8 cellular contexts compared by ENCODE assay signal in genomic region chr7:129225931-129226572, GRCh38. TPM values are rescaled to one million over a fixed set of nuclear protein-coding genes. Genes with fewer than 3 reads are reported as not detected.
DNase-seq lines count a peak whose midpoint lies in the region; ATAC-seq lines count a peak whose summit lies in the region.

No MANE protein-coding gene starts in this region.

- no peaks in the 10 kb centered on the region for H3K9me3 Mint-ChIP-seq in stimulated activated naive CD8-positive, alpha-beta T cell treated with anti-CD3 and anti-CD28 coated beads, Interleukin-15, Interleukin-2, amounts not matched to agents 100 ng/mL and 50 ng/mL, for 24 hours
- no peaks in the 10 kb centered on the region for H3K9me3 Mint-ChIP-seq in activated T-helper 17 cell treated with anti-CD3 and anti-CD28 coated beads, Interleukin-2, amount 50 U/mL, for 72 hours

- ATAC-seq in stimulated activated naive CD8-positive, alpha-beta T cell treated with anti-CD3 and anti-CD28 coated beads, Interleukin-15, Interleukin-2, amounts not matched to agents 100 U/mL and 50 U/mL, for 24 hours: no peak
- ATAC-seq in activated T-helper 17 cell treated with anti-CD3 and anti-CD28 coated beads, Interleukin-2, amount 50 U/mL, for 72 hours (replicated peaks): no peak
- no peak for ATAC-seq in GM21515 (IDR thresholded peaks at IDR 0.05; ENCODE audit: unreplicated experiment)
- no peak for ATAC-seq in HG02763 (IDR thresholded peaks at IDR 0.05; ENCODE audit: unreplicated experiment)

- H3K4me3 Mint-ChIP-seq in stimulated activated naive CD8-positive, alpha-beta T cell treated with anti-CD3 and anti-CD28 coated beads, Interleukin-15, Interleukin-2, amounts not matched to agents 100 ng/mL and 50 ng/mL, for 24 hours: peak overlapping the region; percentile 93
- peak overlapping the region; percentile 92 for H3K4me3 Mint-ChIP-seq in activated T-helper 17 cell treated with anti-CD3 and anti-CD28 coated beads, Interleukin-2, amount 50 U/mL, for 72 hours

- peaks cover 4% of the 10 kb centered on the region for H3K36me3 Mint-ChIP-seq in stimulated activated naive CD8-positive, alpha-beta T cell treated with anti-CD3 and anti-CD28 coated beads, Interleukin-15, Interleukin-2, amounts not matched to agents 100 ng/mL and 50 ng/mL, for 24 hours (ENCODE audit: low read depth)
- no peaks in the 10 kb centered on the region for H3K36me3 Mint-ChIP-seq in activated T-helper 17 cell treated with anti-CD3 and anti-CD28 coated beads, Interleukin-2, amount 50 U/mL, for 72 hours (ENCODE audit: low read depth)

- no peak for DNase-seq in stimulated activated naive CD8-positive, alpha-beta T cell treated with anti-CD3 and anti-CD28 coated beads, Interleukin-15, Interleukin-2, amounts not matched to agents 100 U/mL and 50 U/mL, for 24 hours
- DNase-seq in inferior parietal cortex (ENCODE audit: extremely low spot score) (peak; percentile 42), superior temporal gyrus (ENCODE audit: extremely low spot score) (peak; percentile 60), SK-N-DZ (ENCODE audit: low spot score) (no peak)

- H3K4me1 Mint-ChIP-seq in stimulated activated naive CD8-positive, alpha-beta T cell treated with anti-CD3 and anti-CD28 coated beads, Interleukin-15, Interleukin-2, amounts not matched to agents 100 ng/mL and 50 ng/mL, for 24 hours (ENCODE audit: low read depth): peaks cover 32% of the 10 kb centered on the region
- H3K4me1 Mint-ChIP-seq in activated T-helper 17 cell treated with anti-CD3 and anti-CD28 coated beads, Interleukin-2, amount 50 U/mL, for 72 hours: peaks cover 22% of the 10 kb centered on the region

- H3K27me3 Mint-ChIP-seq in stimulated activated naive CD8-positive, alpha-beta T cell treated with anti-CD3 and anti-CD28 coated beads, Interleukin-15, Interleukin-2, amounts not matched to agents 100 ng/mL and 50 ng/mL, for 24 hours: no peaks in the 10 kb centered on the region
- no peaks in the 10 kb centered on the region for H3K27me3 Mint-ChIP-seq in activated T-helper 17 cell treated with anti-CD3 and anti-CD28 coated beads, Interleukin-2, amount 50 U/mL, for 72 hours

- peak overlapping the region; percentile 68 for H3K27ac Mint-ChIP-seq in stimulated activated naive CD8-positive, alpha-beta T cell treated with anti-CD3 and anti-CD28 coated beads, Interleukin-15, Interleukin-2, amounts not matched to agents 100 ng/mL and 50 ng/mL, for 24 hours
- H3K27ac Mint-ChIP-seq in activated T-helper 17 cell treated with anti-CD3 and anti-CD28 coated beads, Interleukin-2, amount 50 U/mL, for 72 hours: peak overlapping the region; percentile 94

RNA-seq across cellular contexts. Expression of gene AHCYL2, which starts 1.2 kb away (rescaled TPM):
- total RNA-seq in activated T-helper 17 cell treated with anti-CD3 and anti-CD28 coated beads, Interleukin-2, amount 50 U/mL, for 72 hours: 10 to 100 TPM; 21.5 to 39.8 TPM
- polyA plus RNA-seq in SK-N-DZ (2014; cell fraction: cytosol; rRNA removed): 11.1 TPM in 2 replicates
- 16.0 and 25.0 TPM in 2 replicates for polyA plus RNA-seq in SK-N-DZ (2014; cell fraction: nucleus; rRNA removed)

RNA-seq across cellular contexts. Expression of gene SMO, which starts 37.6 kb away (rescaled TPM):
- total RNA-seq in activated T-helper 17 cell treated with anti-CD3 and anti-CD28 coated beads, Interleukin-2, amount 50 U/mL, for 72 hours: under 1 TPM in 1 of 2 donors, not detected in 1; 0.08 TPM
- 26.7 and 28.1 TPM in 2 replicates for polyA plus RNA-seq in SK-N-DZ (2014; cell fraction: cytosol; rRNA removed)
- 57.3 and 65.9 TPM in 2 replicates for polyA plus RNA-seq in SK-N-DZ (2014; cell fraction: nucleus; rRNA removed)

Comparison
In these comparisons a context has a peak if more than half of its experiments do, and no peak if none do; other contexts are left out.
1. DNase-seq: peak in inferior parietal cortex (single experiment) and superior temporal gyrus (single experiment); none in stimulated activated naive CD8-positive, alpha-beta T cell treated with anti-CD3 and anti-CD28 coated beads, Interleukin-15, Interleukin-2, amounts not matched to agents 100 U/mL and 50 U/mL, for 24 hours (single experiment) and SK-N-DZ (single experiment).